In the genomic region with DNA sequence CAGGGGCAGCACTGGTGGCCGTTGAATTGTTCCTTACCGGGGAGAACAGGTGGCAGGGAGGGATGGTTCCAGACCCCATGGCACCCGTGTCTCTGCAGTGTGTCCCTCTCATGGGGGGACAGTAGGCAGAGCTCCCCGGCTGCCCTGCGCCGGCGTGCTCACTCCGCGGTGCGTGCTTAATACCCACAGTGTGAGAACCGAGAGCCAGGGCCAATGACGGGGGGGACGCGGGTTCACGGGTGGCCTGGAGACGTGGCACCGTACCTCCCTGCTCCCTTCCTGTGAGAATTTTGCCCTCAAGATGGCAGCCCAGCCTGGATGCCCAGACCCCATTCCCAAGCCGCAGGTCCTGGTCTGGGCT, we compare ENCODE assay signal across 14 cellular contexts. TPM values are rescaled to one million over a fixed set of nuclear protein-coding genes. Genes with fewer than 3 reads are reported as not detected.
DNase-seq lines count a peak whose midpoint lies in the region; ATAC-seq and TF ChIP-seq lines count a peak whose summit lies in the region.
"Had no signal": no experiment of that assay in that cellular context is flagged by ENCODE, and none has a peak within 500 bp of the region (broad histone marks: within the 10 kb centered on the region; RNA-seq: fewer than 3 reads in every experiment).

No MANE protein-coding gene starts in this region.

- H3K23ac ChIP-seq in neuronal stem cell (ENCODE audit: low read depth, low read length, poor library complexity): peak overlapping the region; percentile 62

- no peak overlapping the region for H3K27ac Mint-ChIP-seq in mesothelial cell of epicardium
- H3K27ac Mint-ChIP-seq: CD4-positive, alpha-beta memory T cell had no signal

- peak overlapping the region; percentile 26 for H4K8ac ChIP-seq in neuronal stem cell (ENCODE audit: low read depth, low read length)

- H3K9ac ChIP-seq in neuronal stem cell (ENCODE audit: low read depth, low read length, poor library complexity): no peak overlapping the region
- H3K9ac ChIP-seq: GM23248 had no signal

- H2BK12ac ChIP-seq in neuronal stem cell (ENCODE audit: low read length): peak overlapping the region; percentile 75

- no peak overlapping the region for H3K4me3 Mint-ChIP-seq in mesothelial cell of epicardium
- H3K4me3 Mint-ChIP-seq: CD4-positive, alpha-beta memory T cell had no signal

- intact Hi-C loops in tibial artery (cut with DNase I; ENCODE audit: low total_unique reads): no loop called here

- peak overlapping the region; percentile 69 for H2BK120ac ChIP-seq in neuronal stem cell (ENCODE audit: low read depth, low read length)

- no CpG with 5 or more reads among the region's 18 CpGs for WGBS in neuronal stem cell (ENCODE audit: extremely low coverage in 2 of 2, insufficient read length in 2 of 2, insufficient replicate concordance in 1 of 2), 2 donors

- H3K36me3 ChIP-seq in neuronal stem cell (replicated peaks in 1 of 2; ENCODE audit: control insufficient read depth in 2 of 2, insufficient read depth in 2 of 2, low read length in 2 of 2) (peaks cover 0 to 5% of the 10 kb centered on the region in 2 donors), tibial artery (no peaks in the 10 kb centered on the region)

- H3K79me1 ChIP-seq in neuronal stem cell (ENCODE audit: low read depth, low read length): peaks cover 22% of the 10 kb centered on the region

- H2BK5ac ChIP-seq in neuronal stem cell (ENCODE audit: low read length): peak overlapping the region; percentile 62

- H3K27ac ChIP-seq in caudate nucleus (ENCODE audit: low read depth, low read length) (peak overlapping the region; percentile 30), neuronal stem cell (replicated peaks; ENCODE audit: low read length) (no peak overlapping the region), tibial artery (peak overlapping the region; percentile 69 to 81)
- H3K27ac ChIP-seq: GM23248 had no signal

- no peak for TF ChIP-seq CTCF in tibial artery (IDR thresholded peaks at IDR 0.05)
- TF ChIP-seq CTCF in mesothelial cell of epicardium (IDR thresholded peaks at IDR 0.05; ENCODE audit: unreplicated experiment): no peak

- H2AK5ac ChIP-seq in neuronal stem cell (ENCODE audit: low read depth, low read length): peak overlapping the region; percentile 96

- H3K4me3 ChIP-seq in neuronal stem cell (ENCODE audit: low read length in 2 of 2) (no peak overlapping the region), tibial artery (peak overlapping the region in 1 of 2 donors; percentile 1)
- H3K4me3 ChIP-seq: GM23248 had no signal

- no peak for ATAC-seq in GM19463 (IDR thresholded peaks at IDR 0.05; ENCODE audit: unreplicated experiment)

- H3K27me3 ChIP-seq in neuronal stem cell (ENCODE audit: control insufficient read depth in 3 of 3, insufficient read depth in 3 of 3, low read depth in 1 of 3, low read length in 3 of 3): peaks cover 0 to 18% (median 3%) of the 10 kb centered on the region in 3 experiments
- no peaks in the 10 kb centered on the region for H3K27me3 ChIP-seq in tibial artery

- peak overlapping the region; percentile 91 for H3K18ac ChIP-seq in neuronal stem cell (ENCODE audit: low read length)

- H4K91ac ChIP-seq in neuronal stem cell (ENCODE audit: low read depth, low read length, poor library complexity): peak overlapping the region; percentile 88

- H3K27me3 Mint-ChIP-seq in mesothelial cell of epicardium (ENCODE audit: low read depth): no peaks in the 10 kb centered on the region
- H3K27me3 Mint-ChIP-seq: CD4-positive, alpha-beta memory T cell had no signal

- H3K4ac ChIP-seq in neuronal stem cell (ENCODE audit: low read length): peak overlapping the region; percentile 91

- peaks cover 8 to 64% of the 10 kb centered on the region in 2 donors for H3K4me1 ChIP-seq in neuronal stem cell (ENCODE audit: control insufficient read depth in 2 of 2, insufficient read depth in 1 of 2, low read depth in 1 of 2, low read length in 2 of 2)
- peaks cover 0 to 99% (median 93%) of the 10 kb centered on the region in 4 donors for H3K4me1 ChIP-seq in tibial artery

- peaks cover 23% of the 10 kb centered on the region for H3K4me1 Mint-ChIP-seq in mesothelial cell of epicardium
- H3K4me1 Mint-ChIP-seq: CD4-positive, alpha-beta memory T cell had no signal

- DNase-seq in caudate nucleus (lab: John Stamatoyannopoulos, UW): no peak
- no peak for DNase-seq in neuronal stem cell (ENCODE audit: low spot score)
- DNase-seq in tibial artery: no peak
- DNase-seq in NCI-H2171 treated with DMSO at 0.1 percent for 48 hours (lab: John Stamatoyannopoulos, UW): no peak
- DNase-seq in mesothelial cell of epicardium (ENCODE audit: low spot score in 2 of 2, unreplicated experiment in 2 of 2): no peak
- DNase-seq: C1 segment of cervical spinal cord; Calu3; CD4-positive, alpha-beta memory T cell; COR-L47; DND-41; GM23248; H7; HCEC 1CT had no signal

- H3K9me3 Mint-ChIP-seq in mesothelial cell of epicardium: no peaks in the 10 kb centered on the region

- no peak overlapping the region for H3K4me2 ChIP-seq in neuronal stem cell (ENCODE audit: insufficient read depth, low read length, poor library complexity, severe bottlenecking)

- H2BK15ac ChIP-seq in neuronal stem cell (ENCODE audit: low read length): peak overlapping the region; percentile 86

- H3K36me3 Mint-ChIP-seq in mesothelial cell of epicardium: no peaks in the 10 kb centered on the region
- H3K36me3 Mint-ChIP-seq: CD4-positive, alpha-beta memory T cell had no signal

- H2AFZ ChIP-seq in neuronal stem cell (ENCODE audit: low read length): no peak overlapping the region
- H2AFZ ChIP-seq: GM23248 had no signal

- H3K9me3 ChIP-seq in neuronal stem cell (replicated peaks in 1 of 2; ENCODE audit: control insufficient read depth in 2 of 2, insufficient read depth in 1 of 2, low read depth in 1 of 2, low read length in 2 of 2) (peaks cover 0 to 7% of the 10 kb centered on the region in 2 donors), tibial artery (no peaks in the 10 kb centered on the region)

- peak overlapping the region; percentile 75 for H3K14ac ChIP-seq in neuronal stem cell (ENCODE audit: low read length)

RNA-seq across cellular contexts. Expression of gene PRDM16, which starts 47.1 kb away (rescaled TPM):
- 7.9 TPM for polyA plus RNA-seq in neuronal stem cell (2013, experiment 1 of 2)
- polyA plus RNA-seq in neuronal stem cell (2013, experiment 2 of 2): 7.6 TPM
- total RNA-seq in mesothelial cell of epicardium: 1.2 to 2.1 TPM (median 1.4 TPM) in 3 replicates
- total RNA-seq: CD4-positive, alpha-beta memory T cell; GM23248 had no signal
- polyA plus RNA-seq: CD4-positive, alpha-beta memory T cell had no signal
